8 cellular contexts compared by ENCODE assay signal in genomic region chr1:115977481-115978258, GRCh38. TPM values are rescaled to one million over a fixed set of nuclear protein-coding genes. Genes with fewer than 3 reads are reported as not detected.
DNase-seq lines count a peak whose midpoint lies in the region; ATAC-seq and TF ChIP-seq lines count a peak whose summit lies in the region.

No MANE protein-coding gene starts in this region.

- H3K27me3 Mint-ChIP-seq in naive thymus-derived CD4-positive, alpha-beta T cell, result peaks cover 37 to 73% (median 51%) of the 10 kb centered on the region in 5 donors

- no peak for TF ChIP-seq CTCF in BE2C (IDR thresholded peaks at IDR 0.05; ENCODE audit: low read depth, low read length)
- no peak for TF ChIP-seq CTCF in omental fat pad (IDR thresholded peaks at IDR 0.05)

- peak overlapping the region in 1 of 9 donors; percentile 53 for H3K27ac Mint-ChIP-seq in naive thymus-derived CD4-positive, alpha-beta T cell

- peak; percentile 34 for ATAC-seq in naive thymus-derived CD4-positive, alpha-beta T cell
- ATAC-seq in omental fat pad (ENCODE audit: low FRiP score), result no peak
- no peak for ATAC-seq in GM21447 (IDR thresholded peaks at IDR 0.05; ENCODE audit: unreplicated experiment)

- no peak overlapping the region for H3K4me3 ChIP-seq in naive thymus-derived CD4-positive, alpha-beta T cell (ENCODE audit: low read length)
- H3K4me3 ChIP-seq in BE2C (ENCODE audit: low read depth, low read length), result no peak overlapping the region

- POLR2A ChIA-PET in naive thymus-derived CD4-positive, alpha-beta T cell (lab: Charles Lee), result no interaction called here

- H3K27ac ChIP-seq in naive thymus-derived CD4-positive, alpha-beta T cell (ENCODE audit: low read depth, low read length), result no peak overlapping the region

- peaks cover 0 to 1% (median 0%) of the 10 kb centered on the region in 5 donors for H3K36me3 Mint-ChIP-seq in naive thymus-derived CD4-positive, alpha-beta T cell

- peaks cover 6 to 12% (median 9%) of the 10 kb centered on the region in 7 donors for H3K4me1 Mint-ChIP-seq in naive thymus-derived CD4-positive, alpha-beta T cell

- no peaks in the 10 kb centered on the region for H3K9me3 ChIP-seq in naive thymus-derived CD4-positive, alpha-beta T cell (ENCODE audit: control insufficient read depth in 2 of 3, low read length in 3 of 3)
- H3K9me3 ChIP-seq in BE2C, result peaks cover 4% of the 10 kb centered on the region; the same call in 1 of the 2 replicates

- H3K4me1 ChIP-seq in naive thymus-derived CD4-positive, alpha-beta T cell (ENCODE audit: control insufficient read depth in 2 of 2, insufficient read depth in 2 of 2, low read length in 2 of 2), result no peaks in the 10 kb centered on the region
- H3K4me1 ChIP-seq in BE2C, result no peaks in the 10 kb centered on the region

- H3K9me3 Mint-ChIP-seq in naive thymus-derived CD4-positive, alpha-beta T cell, result peaks cover 0 to 3% (median 0%) of the 10 kb centered on the region in 11 donors

- CTCF ChIA-PET in naive thymus-derived CD4-positive, alpha-beta T cell (lab: Charles Lee), result no interaction called here

- DNase-seq in G401 (ENCODE audit: low spot score), result peak; percentile 60
- peak; percentile 89 for DNase-seq in NOMO-1 treated with dmso at 0.1 percent for 144 hours (lab: John Stamatoyannopoulos, UW; ENCODE audit: unreplicated experiment)
- peak; percentile 23 for DNase-seq in epidermal melanocyte (ENCODE audit: insufficient read length, low spot score)
- DNase-seq in naive thymus-derived CD4-positive, alpha-beta T cell, result no peak
- DNase-seq in BE2C, result no peak
- no peak for DNase-seq in omental fat pad (ENCODE audit: low spot score)
- no peak for DNase-seq in KG1 (lab: John Stamatoyannopoulos, UW)

- peaks cover 0 to 8% of the 10 kb centered on the region in 2 donors for H3K27me3 ChIP-seq in naive thymus-derived CD4-positive, alpha-beta T cell (ENCODE audit: control insufficient read depth in 2 of 2, insufficient read depth in 2 of 2, low read length in 2 of 2)
- peaks cover 49% of the 10 kb centered on the region for H3K27me3 ChIP-seq in BE2C

- peak overlapping the region; percentile 59 to 89 (median 79) for H3K4me3 Mint-ChIP-seq in naive thymus-derived CD4-positive, alpha-beta T cell

- intact Hi-C loops in naive thymus-derived CD4-positive, alpha-beta T cell (cut with micrococcal nuclease), result loop anchor here in 1 of 2 donors (2.0 kb wide), 1 partner anchor 29 kb away; no protein-coding TSS in a partner anchor

- H3K36me3 ChIP-seq in naive thymus-derived CD4-positive, alpha-beta T cell (ENCODE audit: control insufficient read depth in 2 of 3, insufficient read depth in 3 of 3, low read length in 3 of 3), result no peaks in the 10 kb centered on the region
- no peaks in the 10 kb centered on the region for H3K36me3 ChIP-seq in BE2C

- in situ Hi-C loops in G401 (cut with HindIII; ENCODE audit: low sequenced_read_pairs), result no loop called here

RNA-seq across cellular contexts. Expression of gene SLC22A15, which starts 1.4 kb away (rescaled TPM):
- not detected in 2 replicates for total RNA-seq in G401 (2014; rRNA removed; shearing (Covaris generic))
- total RNA-seq in naive thymus-derived CD4-positive, alpha-beta T cell, result 1 to 10 TPM in 2 of 5 experiments, under 1 TPM in 2, not detected in 1; 0.22 to 8.2 (median 0.90) TPM
- polyA plus RNA-seq in naive thymus-derived CD4-positive, alpha-beta T cell, result not detected
- polyA plus RNA-seq in BE2C (2012; ENCODE audit: insufficient read depth, insufficient read length, low read depth), result not detected
- 1 to 10 TPM; 2.4 to 8.3 (median 6.2) TPM for total RNA-seq in omental fat pad

Comparison
In these comparisons a context has a peak if more than half of its experiments do, and no peak if none do; other contexts are left out.
1. DNase-seq: peak in G401 (single experiment), NOMO-1 treated with dmso at 0.1 percent for 144 hours (single experiment) and epidermal melanocyte (single experiment); none in naive thymus-derived CD4-positive, alpha-beta T cell (0 of 9), BE2C (single experiment), omental fat pad (single experiment) and KG1 (single experiment).